8 cellular contexts compared by ENCODE assay signal in genomic region chr11:55942785-55943392, GRCh38. TPM values are rescaled to one million over a fixed set of nuclear protein-coding genes. Genes with fewer than 3 reads are reported as not detected.
DNase-seq lines count a peak whose midpoint lies in the region; ATAC-seq and TF ChIP-seq lines count a peak whose summit lies in the region.

No MANE protein-coding gene starts in this region.

- H3K27me3 ChIP-seq in cardiac muscle cell (no peaks in the 10 kb centered on the region), mesenchymal stem cell (ENCODE audit: control insufficient read depth in 1 of 2, insufficient read depth in 1 of 2, low read length in 2 of 2) (no peaks in the 10 kb centered on the region)

- no peak overlapping the region for H3K14ac ChIP-seq in mesenchymal stem cell (ENCODE audit: low read length in 2 of 2)

- no peaks in the 10 kb centered on the region for H3K79me1 ChIP-seq in mesenchymal stem cell (replicated peaks; ENCODE audit: low read length, poor library complexity, severe bottlenecking)

- WGBS in mesenchymal stem cell, result 0% methylated on average over 1 of the region's 3 CpGs

- no peak overlapping the region for H2AK5ac ChIP-seq in mesenchymal stem cell (ENCODE audit: low read length, severe bottlenecking)

- H4K8ac ChIP-seq in mesenchymal stem cell (ENCODE audit: low read length), result no peak overlapping the region

- no peak overlapping the region for H2AFZ ChIP-seq in mesenchymal stem cell (ENCODE audit: low read depth, low read length)

- no peaks in the 10 kb centered on the region for H3K36me3 ChIP-seq in cardiac muscle cell
- no peaks in the 10 kb centered on the region for H3K36me3 ChIP-seq in mesenchymal stem cell (ENCODE audit: control insufficient read depth in 1 of 2, insufficient read depth in 2 of 2, low read depth in 1 of 2, low read length in 2 of 2)

- H3K23ac ChIP-seq in mesenchymal stem cell (ENCODE audit: low read length in 2 of 2), result no peak overlapping the region

- ATAC-seq in left cardiac atrium (no peak), HG02623 (IDR thresholded peaks at IDR 0.05; ENCODE audit: unreplicated experiment) (no peak), HG03025 (IDR thresholded peaks at IDR 0.05; ENCODE audit: low FRiP score, unreplicated experiment) (no peak)

- TF ChIP-seq CTCF in cardiac muscle cell (IDR thresholded peaks at IDR 0.05; ENCODE audit: low read depth, low read length) (peak; percentile 31), LNCAP (IDR thresholded peaks at IDR 0.05) (peak; percentile 57)

- H3K9me3 ChIP-seq in cardiac muscle cell (ENCODE audit: low read depth) (no peaks in the 10 kb centered on the region), mesenchymal stem cell (ENCODE audit: control insufficient read depth, low read length) (no peaks in the 10 kb centered on the region)

- H3K18ac ChIP-seq in mesenchymal stem cell (ENCODE audit: low read depth in 1 of 2, low read length in 2 of 2), result no peak overlapping the region

- H3K4me2 ChIP-seq in mesenchymal stem cell (ENCODE audit: low read length, poor library complexity, severe bottlenecking), result no peak overlapping the region

- H3K4me1 ChIP-seq in cardiac muscle cell (ENCODE audit: low read depth) (no peaks in the 10 kb centered on the region), mesenchymal stem cell (ENCODE audit: control insufficient read depth, insufficient read depth, low read depth, low read length) (no peaks in the 10 kb centered on the region)

- H2BK15ac ChIP-seq in mesenchymal stem cell (ENCODE audit: low read depth, poor library complexity, severe bottlenecking), result no peak overlapping the region

- no peak overlapping the region for H3K27ac ChIP-seq in cardiac muscle cell
- no peak overlapping the region for H3K27ac ChIP-seq in mesenchymal stem cell (ENCODE audit: low read length, poor library complexity, severe bottlenecking)

- no peak overlapping the region for H2BK5ac ChIP-seq in mesenchymal stem cell (ENCODE audit: low read depth, low read length, poor library complexity, severe bottlenecking)

- H4K91ac ChIP-seq in mesenchymal stem cell (ENCODE audit: low read length), result no peak overlapping the region

- H2BK120ac ChIP-seq in mesenchymal stem cell (ENCODE audit: low read depth, low read length), result no peak overlapping the region

- no peak overlapping the region for H3K9ac ChIP-seq in mesenchymal stem cell (ENCODE audit: low read length)

- intact Hi-C loops in left cardiac atrium (cut with DNase I), result loop anchor here in 1 of 2 donors (5.0 kb wide), 1 partner anchor 839 kb away; no protein-coding TSS in a partner anchor

- no peak overlapping the region for H3K4ac ChIP-seq in mesenchymal stem cell (ENCODE audit: low read depth in 1 of 2, low read length in 2 of 2)

- H2BK12ac ChIP-seq in mesenchymal stem cell (ENCODE audit: low read length in 2 of 2), result no peak overlapping the region

- no peak overlapping the region for H3K4me3 ChIP-seq in cardiac muscle cell
- H3K4me3 ChIP-seq in mesenchymal stem cell (ENCODE audit: insufficient read depth in 1 of 2, low read depth in 1 of 2, low read length in 2 of 2), result no peak overlapping the region

- peak; percentile 27 to 64 for DNase-seq in cardiac muscle cell (ENCODE audit: low read depth in 1 of 2, low spot score in 1 of 2)
- DNase-seq in left cardiac atrium, result no peak
- DNase-seq in amniotic epithelial cell (ENCODE audit: low read depth), result peak; percentile 5
- DNase-seq in mesenchymal stem cell, result peak; percentile 14
- no peak for DNase-seq in GF-D8 (lab: John Stamatoyannopoulos, UW)

RNA-seq across cellular contexts. Expression of gene OR5I1, which starts 6.7 kb away (rescaled TPM):
- total RNA-seq in cardiac muscle cell (not detected in 2 replicates), left cardiac atrium (not detected)
- polyA plus RNA-seq in cardiac muscle cell, result not detected in 2 replicates
- polyA plus RNA-seq in mesenchymal stem cell (2013, experiment 1 of 2), result not detected
- not detected for polyA plus RNA-seq in mesenchymal stem cell (2013, experiment 2 of 2)

RNA-seq across cellular contexts. Expression of gene OR10AG1, which starts 26.9 kb away (rescaled TPM):
- total RNA-seq in cardiac muscle cell (not detected in 2 replicates), left cardiac atrium (not detected)
- polyA plus RNA-seq in cardiac muscle cell, result not detected in 2 replicates
- polyA plus RNA-seq in mesenchymal stem cell (2013, experiment 1 of 2), result not detected
- polyA plus RNA-seq in mesenchymal stem cell (2013, experiment 2 of 2), result not detected

RNA-seq across cellular contexts. Expression of gene OR5W2, which starts 28.5 kb away (rescaled TPM):
- total RNA-seq in cardiac muscle cell, result not detected in 2 replicates
- not detected in 2 replicates for polyA plus RNA-seq in cardiac muscle cell
- not detected for total RNA-seq in left cardiac atrium
- not detected for polyA plus RNA-seq in mesenchymal stem cell (2013, experiment 1 of 2)
- polyA plus RNA-seq in mesenchymal stem cell (2013, experiment 2 of 2), result not detected

RNA-seq across cellular contexts. Expression of gene OR5F1, which starts 51.5 kb away (rescaled TPM):
- not detected in 2 replicates for total RNA-seq in cardiac muscle cell
- polyA plus RNA-seq in cardiac muscle cell, result not detected in 2 replicates
- not detected for total RNA-seq in left cardiac atrium
- not detected for polyA plus RNA-seq in mesenchymal stem cell (2013, experiment 1 of 2)
- polyA plus RNA-seq in mesenchymal stem cell (2013, experiment 2 of 2), result not detected

RNA-seq across cellular contexts. Expression of gene TRIM51, which starts 59.8 kb away (rescaled TPM):
- total RNA-seq in cardiac muscle cell, result not detected in 2 replicates
- not detected in 2 replicates for polyA plus RNA-seq in cardiac muscle cell
- total RNA-seq in left cardiac atrium, result not detected
- polyA plus RNA-seq in mesenchymal stem cell (2013, experiment 1 of 2), result not detected
- polyA plus RNA-seq in mesenchymal stem cell (2013, experiment 2 of 2), result not detected

Comparison
In these comparisons a context has a peak if more than half of its experiments do, and no peak if none do; other contexts are left out.
1. DNase-seq: peak in cardiac muscle cell (2 of 2), amniotic epithelial cell (single experiment) and mesenchymal stem cell (single experiment); none in left cardiac atrium (single experiment) and GF-D8 (single experiment).